In the genomic region with DNA sequence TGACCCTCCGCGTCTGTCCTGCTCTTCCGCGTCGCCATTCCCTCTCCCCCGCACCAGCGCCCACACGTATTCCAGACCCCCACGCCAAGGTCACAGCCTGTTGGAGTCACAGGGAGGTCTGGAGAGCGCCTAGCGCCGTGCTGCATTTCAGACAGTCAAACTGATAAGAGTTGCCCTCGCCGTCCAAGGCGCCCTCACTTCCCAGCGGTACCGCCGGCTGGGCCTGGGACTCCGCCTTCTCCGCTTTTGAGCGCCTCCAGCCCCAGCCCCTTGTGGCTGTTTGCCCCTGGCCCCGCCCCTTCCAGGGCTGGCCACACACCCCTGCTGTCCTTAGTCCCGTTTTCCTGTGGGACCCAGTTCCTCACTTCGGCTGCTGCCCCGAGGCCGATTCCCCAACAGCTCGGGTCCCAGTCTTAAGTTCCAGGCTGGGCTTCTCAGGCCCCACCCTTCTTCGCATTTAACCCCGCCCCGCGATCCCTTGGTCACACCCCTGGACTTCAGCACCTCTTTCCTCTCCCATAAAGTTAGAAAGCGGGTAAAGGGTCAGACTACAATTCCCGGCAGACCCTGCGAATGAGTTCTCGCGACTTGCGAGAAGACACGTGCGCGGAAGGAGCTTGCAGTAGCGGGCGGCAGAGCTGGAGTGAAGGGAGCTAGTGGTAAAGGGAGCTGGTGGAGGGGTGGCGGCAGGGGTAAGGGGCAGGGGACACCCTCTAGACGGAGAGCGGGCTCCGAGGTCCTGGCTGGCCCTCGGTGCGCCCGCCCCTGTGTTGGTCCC, we compare ENCODE assay signal across 1 cellular context.
TF ChIP-seq lines count a peak whose summit lies in the region.

A gene (plus strand): TSS at position 612 of the 778 bp plus-strand sequence. CDS start 1,085 bp downstream, outside the sequence.

TF ChIP-seq in K562, 482 proteins besides CTCF, POLR2A, EP300 and RAD21 (continued from another document and continues in another):
- TF ChIP-seq, protein P1, sequence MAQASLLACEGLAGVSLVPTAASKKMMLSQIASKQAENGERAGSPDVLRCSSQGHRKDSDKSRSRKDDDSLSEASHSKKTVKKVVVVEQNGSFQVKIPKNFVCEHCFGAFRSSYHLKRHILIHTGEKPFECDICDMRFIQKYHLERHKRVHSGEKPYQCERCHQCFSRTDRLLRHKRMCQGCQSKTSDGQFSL (CRISPR knock-in tag; IDR thresholded peaks at IDR 0.05) = 0 out of 2 replicates have a peak, but pooled peaks have one; percentile 60
- TF ChIP-seq, protein P1 (tag; IDR thresholded peaks at IDR 0.05) = no peak
- TF ChIP-seq, protein P2, sequence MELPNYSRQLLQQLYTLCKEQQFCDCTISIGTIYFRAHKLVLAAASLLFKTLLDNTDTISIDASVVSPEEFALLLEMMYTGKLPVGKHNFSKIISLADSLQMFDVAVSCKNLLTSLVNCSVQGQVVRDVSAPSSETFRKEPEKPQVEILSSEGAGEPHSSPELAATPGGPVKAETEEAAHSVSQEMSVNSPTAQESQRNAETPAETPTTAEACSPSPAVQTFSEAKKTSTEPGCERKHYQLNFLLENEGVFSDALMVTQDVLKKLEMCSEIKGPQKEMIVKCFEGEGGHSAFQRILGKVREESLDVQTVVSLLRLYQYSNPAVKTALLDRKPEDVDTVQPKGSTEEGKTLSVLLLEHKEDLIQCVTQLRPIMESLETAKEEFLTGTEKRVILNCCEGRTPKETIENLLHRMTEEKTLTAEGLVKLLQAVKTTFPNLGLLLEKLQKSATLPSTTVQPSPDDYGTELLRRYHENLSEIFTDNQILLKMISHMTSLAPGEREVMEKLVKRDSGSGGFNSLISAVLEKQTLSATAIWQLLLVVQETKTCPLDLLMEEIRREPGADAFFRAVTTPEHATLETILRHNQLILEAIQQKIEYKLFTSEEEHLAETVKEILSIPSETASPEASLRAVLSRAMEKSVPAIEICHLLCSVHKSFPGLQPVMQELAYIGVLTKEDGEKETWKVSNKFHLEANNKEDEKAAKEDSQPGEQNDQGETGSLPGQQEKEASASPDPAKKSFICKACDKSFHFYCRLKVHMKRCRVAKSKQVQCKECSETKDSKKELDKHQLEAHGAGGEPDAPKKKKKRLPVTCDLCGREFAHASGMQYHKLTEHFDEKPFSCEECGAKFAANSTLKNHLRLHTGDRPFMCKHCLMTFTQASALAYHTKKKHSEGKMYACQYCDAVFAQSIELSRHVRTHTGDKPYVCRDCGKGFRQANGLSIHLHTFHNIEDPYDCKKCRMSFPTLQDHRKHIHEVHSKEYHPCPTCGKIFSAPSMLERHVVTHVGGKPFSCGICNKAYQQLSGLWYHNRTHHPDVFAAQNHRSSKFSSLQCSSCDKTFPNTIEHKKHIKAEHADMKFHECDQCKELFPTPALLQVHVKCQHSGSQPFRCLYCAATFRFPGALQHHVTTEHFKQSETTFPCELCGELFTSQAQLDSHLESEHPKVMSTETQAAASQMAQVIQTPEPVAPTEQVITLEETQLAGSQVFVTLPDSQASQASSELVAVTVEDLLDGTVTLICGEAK (IDR thresholded peaks at IDR 0.05) = peak; percentile 74
- TF ChIP-seq, protein P2 (CRISPR knock-in tag; IDR thresholded peaks at IDR 0.05) = no peak
- TF ChIP-seq ZSCAN32 (CRISPR knock-in tag; IDR thresholded peaks at IDR 0.05) (no peak), DIDO1 (tag; IDR thresholded peaks at IDR 0.05; ENCODE audit: low read depth) (no peak), MAFF (IDR thresholded peaks at IDR 0.05; ENCODE audit: low read length) (peak; percentile 69; the same call in 1 of the 2 replicates), TAF1 (IDR thresholded peaks at IDR 0.05; ENCODE audit: control insufficient read depth, extremely low read depth, insufficient read depth, low read length, severe bottlenecking) (peak; percentile 75), RBM14 (IDR thresholded peaks at IDR 0.05; ENCODE audit: borderline replicate concordance, insufficient read depth, low read depth, low read length) (no peak), TEAD1 (CRISPR knock-in tag; IDR thresholded peaks at IDR 0.05) (no peak), ZNF764 (CRISPR knock-in tag; IDR thresholded peaks at IDR 0.05; ENCODE audit: low read depth) (no peak), HLTF (IDR thresholded peaks at IDR 0.05) (peak; percentile 70; the same call in 1 of the 2 replicates), ZNF57 (CRISPR knock-in tag; IDR thresholded peaks at IDR 0.05) (no peak), TAF7 (tag; IDR thresholded peaks at IDR 0.05) (peak; percentile 51; the same call in 1 of the 2 replicates), HNRNPUL1 (IDR thresholded peaks at IDR 0.05; ENCODE audit: low read length) (no peak), RBFOX2 (IDR thresholded peaks at IDR 0.05; ENCODE audit: low read depth, low read length) (peak; percentile 93), ELF2 (CRISPR knock-in tag; IDR thresholded peaks at IDR 0.05) (peak; percentile 94), ELF1 (tag; IDR thresholded peaks at IDR 0.05) (peak; percentile 91), ZNF232 (CRISPR knock-in tag; IDR thresholded peaks at IDR 0.05) (no peak), CBFB (CRISPR knock-in tag; IDR thresholded peaks at IDR 0.05) (0 out of 2 replicates have a peak, but pooled peaks have one; percentile 9), SMAD4 (CRISPR knock-in tag; conservative IDR thresholded peaks at IDR 0.05) (peak; percentile 67), PYGO2 (tag; IDR thresholded peaks at IDR 0.05) (no peak), SMARCE1 (IDR thresholded peaks at IDR 0.05) (peak; percentile 67; the same call in 1 of the 2 replicates), ATF1 (CRISPR knock-in tag; IDR thresholded peaks at IDR 0.05) (no peak), ATF1 (tag; IDR thresholded peaks at IDR 0.05) (peak; percentile 67), CBFA2T3 (IDR thresholded peaks at IDR 0.05) (0 out of 2 replicates have a peak, but pooled peaks have one; percentile 28)
- TF ChIP-seq, protein P3, sequence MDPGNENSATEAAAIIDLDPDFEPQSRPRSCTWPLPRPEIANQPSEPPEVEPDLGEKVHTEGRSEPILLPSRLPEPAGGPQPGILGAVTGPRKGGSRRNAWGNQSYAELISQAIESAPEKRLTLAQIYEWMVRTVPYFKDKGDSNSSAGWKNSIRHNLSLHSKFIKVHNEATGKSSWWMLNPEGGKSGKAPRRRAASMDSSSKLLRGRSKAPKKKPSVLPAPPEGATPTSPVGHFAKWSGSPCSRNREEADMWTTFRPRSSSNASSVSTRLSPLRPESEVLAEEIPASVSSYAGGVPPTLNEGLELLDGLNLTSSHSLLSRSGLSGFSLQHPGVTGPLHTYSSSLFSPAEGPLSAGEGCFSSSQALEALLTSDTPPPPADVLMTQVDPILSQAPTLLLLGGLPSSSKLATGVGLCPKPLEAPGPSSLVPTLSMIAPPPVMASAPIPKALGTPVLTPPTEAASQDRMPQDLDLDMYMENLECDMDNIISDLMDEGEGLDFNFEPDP (CRISPR knock-in tag; IDR thresholded peaks at IDR 0.05) = no peak
- TF ChIP-seq, protein P4, sequence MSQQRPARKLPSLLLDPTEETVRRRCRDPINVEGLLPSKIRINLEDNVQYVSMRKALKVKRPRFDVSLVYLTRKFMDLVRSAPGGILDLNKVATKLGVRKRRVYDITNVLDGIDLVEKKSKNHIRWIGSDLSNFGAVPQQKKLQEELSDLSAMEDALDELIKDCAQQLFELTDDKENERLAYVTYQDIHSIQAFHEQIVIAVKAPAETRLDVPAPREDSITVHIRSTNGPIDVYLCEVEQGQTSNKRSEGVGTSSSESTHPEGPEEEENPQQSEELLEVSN (IDR thresholded peaks at IDR 0.05; ENCODE audit: borderline replicate concordance in 1 of 2, extremely low read depth in 1 of 2, insufficient read depth in 1 of 2, insufficient read length in 1 of 2, low read depth in 1 of 2, low read length in 1 of 2, poor library complexity in 1 of 2, severe bottlenecking in 1 of 2) = peak; percentile 28 to 40
- TF ChIP-seq, protein P5, sequence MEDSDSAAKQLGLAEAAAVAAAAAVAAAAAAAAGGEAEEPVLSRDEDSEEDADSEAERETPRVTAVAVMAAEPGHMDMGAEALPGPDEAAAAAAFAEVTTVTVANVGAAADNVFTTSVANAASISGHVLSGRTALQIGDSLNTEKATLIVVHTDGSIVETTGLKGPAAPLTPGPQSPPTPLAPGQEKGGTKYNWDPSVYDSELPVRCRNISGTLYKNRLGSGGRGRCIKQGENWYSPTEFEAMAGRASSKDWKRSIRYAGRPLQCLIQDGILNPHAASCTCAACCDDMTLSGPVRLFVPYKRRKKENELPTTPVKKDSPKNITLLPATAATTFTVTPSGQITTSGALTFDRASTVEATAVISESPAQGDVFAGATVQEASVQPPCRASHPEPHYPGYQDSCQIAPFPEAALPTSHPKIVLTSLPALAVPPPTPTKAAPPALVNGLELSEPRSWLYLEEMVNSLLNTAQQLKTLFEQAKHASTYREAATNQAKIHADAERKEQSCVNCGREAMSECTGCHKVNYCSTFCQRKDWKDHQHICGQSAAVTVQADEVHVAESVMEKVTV (CRISPR knock-in tag; IDR thresholded peaks at IDR 0.05) = no peak
